ENCODE assay signal across 2 cellular contexts in genomic region chr18:21163647-21164625, GRCh38.
TF ChIP-seq lines count a peak whose summit lies in the region.

No MANE protein-coding gene starts in this region.

TF ChIP-seq in liver, 16 proteins besides CTCF, POLR2A, EP300 and RAD21:
- TF ChIP-seq ZBTB33 (IDR thresholded peaks at IDR 0.05) (no peak), MAX (IDR thresholded peaks at IDR 0.05) (no peak), SP1 (IDR thresholded peaks at IDR 0.05) (no peak), TAF1 (conservative IDR thresholded peaks at IDR 0.05) (no peak), YY1 (IDR thresholded peaks at IDR 0.05) (peak; percentile 15)
TF ChIP-seq in liver: peak in this region for 1.

TF ChIP-seq in HepG2, 621 proteins besides CTCF, POLR2A, EP300 and RAD21 (continued from another document):
- TF ChIP-seq CREBL2 (CRISPR knock-in tag; IDR thresholded peaks at IDR 0.05; ENCODE audit: borderline replicate concordance) (no peak), DMAP1 (CRISPR knock-in tag; IDR thresholded peaks at IDR 0.05) (no peak), TBX3 (IDR thresholded peaks at IDR 0.05; ENCODE audit: borderline replicate concordance) (no peak), TAF1 (CRISPR knock-in tag; IDR thresholded peaks at IDR 0.05) (no peak), ZNF558 (CRISPR knock-in tag; IDR thresholded peaks at IDR 0.05; ENCODE audit: borderline replicate concordance) (no peak), ZNF383 (CRISPR knock-in tag; IDR thresholded peaks at IDR 0.05; ENCODE audit: borderline replicate concordance) (no peak), E2F1 (CRISPR knock-in tag; IDR thresholded peaks at IDR 0.05) (no peak), ZNF276 (CRISPR knock-in tag; IDR thresholded peaks at IDR 0.05; ENCODE audit: low read depth) (no peak), ZNF775 (CRISPR knock-in tag; IDR thresholded peaks at IDR 0.05; ENCODE audit: borderline replicate concordance) (no peak), ZFP82 (CRISPR knock-in tag; IDR thresholded peaks at IDR 0.05; ENCODE audit: borderline replicate concordance) (no peak), ZBTB40 (IDR thresholded peaks at IDR 0.05) (no peak), ZBTB40 (CRISPR knock-in tag; IDR thresholded peaks at IDR 0.05) (no peak)
TF ChIP-seq in HepG2: peak in this region for 0.
